ENCODE assay signal across 28 cellular contexts in the genomic region with DNA sequence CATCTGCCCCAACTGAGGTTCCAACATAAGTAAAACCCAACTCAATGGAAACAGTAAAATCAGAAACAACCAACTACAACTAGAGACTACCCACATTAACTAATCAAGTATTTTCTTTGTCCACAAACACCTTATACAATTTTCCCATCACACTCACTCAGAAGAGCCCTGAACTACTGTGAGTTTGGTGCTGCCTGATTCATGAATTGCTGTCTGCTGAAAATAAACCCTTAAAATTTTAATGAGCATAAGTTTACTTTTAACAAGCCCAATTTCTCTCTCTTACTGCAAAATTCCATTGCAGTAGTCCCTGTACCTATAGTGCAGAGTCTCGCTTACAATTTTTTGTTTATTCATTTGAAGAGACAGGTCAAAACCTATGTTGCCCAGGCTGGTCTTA.
"Had no signal": no experiment of that assay in that cellular context is flagged by ENCODE, and none has a peak within 500 bp of the region (broad histone marks: within the 10 kb centered on the region; RNA-seq: fewer than 3 reads in every experiment).

No MANE protein-coding gene starts in this region.

- H3K9me3 Mint-ChIP-seq: naive thymus-derived CD4-positive, alpha-beta T cell; natural killer cell; nephron; neural progenitor cell; stimulated activated effector memory CD8-positive, alpha-beta T cell treated with anti-CD3 and anti-CD28 coated beads, Interleukin-12 subunit alpha, Interleukin-12 subunit beta, amount 100 ng/mL, for 72 hours; stimulated activated naive B cell treated with anti-CD40 and anti-IgM and Interleukin-4, amounts not matched to agents 10 μg/mL and 1 μg/mL and 100 μg/mL, for 72 hours had no signal

- H3K27me3 Mint-ChIP-seq: naive thymus-derived CD4-positive, alpha-beta T cell; progenitor cell of endocrine pancreas; stimulated activated naive B cell treated with anti-CD40 and anti-IgM and Interleukin-4, amounts not matched to agents 10 μg/mL and 1 μg/mL and 100 μg/mL, for 72 hours had no signal

- H3K4me3 Mint-ChIP-seq: naive thymus-derived CD4-positive, alpha-beta T cell; natural killer cell; nephron; neural progenitor cell; stimulated activated effector memory CD8-positive, alpha-beta T cell treated with anti-CD3 and anti-CD28 coated beads, Interleukin-12 subunit alpha, Interleukin-12 subunit beta, amount 100 ng/mL, for 72 hours; stimulated activated naive B cell treated with anti-CD40 and anti-IgM and Interleukin-4, amounts not matched to agents 10 μg/mL and 1 μg/mL and 100 μg/mL, for 72 hours had no signal

- DNase-seq: naive thymus-derived CD4-positive, alpha-beta T cell; natural killer cell; occipital lobe; ovary; posterior cingulate gyrus; psoas muscle; right cardiac atrium; right lobe of liver; sigmoid colon; small intestine; stimulated activated CD4-positive, alpha-beta T cell treated with anti-CD3 and anti-CD28 coated beads, Interleukin-15, amount 100 ng/mL, for 24 hours; stimulated activated CD4-positive, alpha-beta T cell treated with anti-CD3 and anti-CD28 coated beads, Interleukin-2, amount 100 ng/mL, for 24 hours; stimulated activated CD4-positive, alpha-beta T cell treated with anti-CD3 and anti-CD28 coated beads, Interleukin-2, amount 100 ng/mL, for 48 hours; stimulated activated CD4-positive, alpha-beta T cell treated with anti-CD3 and anti-CD28 coated beads, Interleukin-4, amount 100 ng/mL, for 24 hours; stimulated activated naive B cell treated with anti-CD40 and anti-IgM and Interleukin-4, amounts not matched to agents 10 μg/mL and 1 μg/mL and 100 μg/mL, for 72 hours; stimulated activated naive CD4-positive, alpha-beta T cell treated with Interleukin-2 at 50 U/mL for 16 hours; stomach; thyroid gland; trophoblast cell; upper lobe of right lung; uterus had no signal

- H3K4me1 ChIP-seq: neural progenitor cell, parathyroid adenoma, sigmoid colon, thyroid gland, tibial nerve, upper lobe of right lung, uterus had no signal

- H3K36me3 ChIP-seq: neural progenitor cell, ovary, thoracic aorta, thyroid gland, uterus had no signal

- H3K9me3 ChIP-seq: ovary, psoas muscle, right lobe of liver, sigmoid colon, stomach, thoracic aorta, thyroid gland, tibial nerve, upper lobe of right lung, uterus had no signal

- ATAC-seq: naive thymus-derived CD4-positive, alpha-beta T cell; natural killer cell; psoas muscle; right cardiac atrium; right lobe of liver; stimulated activated effector memory CD8-positive, alpha-beta T cell treated with anti-CD3 and anti-CD28 coated beads, Interleukin-12 subunit alpha, Interleukin-12 subunit beta, amount 100 ng/mL, for 72 hours; stimulated activated naive B cell treated with anti-CD40 and anti-IgM and Interleukin-4, amounts not matched to agents 10 μg/mL and 1 μg/mL and 100 μg/mL, for 72 hours; upper lobe of right lung had no signal

- H3K4me1 Mint-ChIP-seq: naive thymus-derived CD4-positive, alpha-beta T cell; natural killer cell; stimulated activated effector memory CD8-positive, alpha-beta T cell treated with anti-CD3 and anti-CD28 coated beads, Interleukin-12 subunit alpha, Interleukin-12 subunit beta, amount 100 ng/mL, for 72 hours; stimulated activated naive B cell treated with anti-CD40 and anti-IgM and Interleukin-4, amounts not matched to agents 10 μg/mL and 1 μg/mL and 100 μg/mL, for 72 hours had no signal

- H3K27ac Mint-ChIP-seq: natural killer cell; nephron; neural progenitor cell; progenitor cell of endocrine pancreas; stimulated activated effector memory CD8-positive, alpha-beta T cell treated with anti-CD3 and anti-CD28 coated beads, Interleukin-12 subunit alpha, Interleukin-12 subunit beta, amount 100 ng/mL, for 72 hours; stimulated activated naive B cell treated with anti-CD40 and anti-IgM and Interleukin-4, amounts not matched to agents 10 μg/mL and 1 μg/mL and 100 μg/mL, for 72 hours had no signal

- H3K27ac ChIP-seq: neural progenitor cell, ovary, parathyroid adenoma, psoas muscle, right lobe of liver, sigmoid colon, stomach, thoracic aorta, thyroid gland, tibial nerve, upper lobe of right lung, uterus had no signal

- H3K4me3 ChIP-seq: neural progenitor cell, ovary, psoas muscle, right lobe of liver, sigmoid colon, stomach, thoracic aorta, thyroid gland, tibial nerve, upper lobe of right lung, uterus had no signal

- FAIRE-seq: small intestine had no signal
